ENCODE assay signal across 2 cellular contexts in the genomic region with DNA sequence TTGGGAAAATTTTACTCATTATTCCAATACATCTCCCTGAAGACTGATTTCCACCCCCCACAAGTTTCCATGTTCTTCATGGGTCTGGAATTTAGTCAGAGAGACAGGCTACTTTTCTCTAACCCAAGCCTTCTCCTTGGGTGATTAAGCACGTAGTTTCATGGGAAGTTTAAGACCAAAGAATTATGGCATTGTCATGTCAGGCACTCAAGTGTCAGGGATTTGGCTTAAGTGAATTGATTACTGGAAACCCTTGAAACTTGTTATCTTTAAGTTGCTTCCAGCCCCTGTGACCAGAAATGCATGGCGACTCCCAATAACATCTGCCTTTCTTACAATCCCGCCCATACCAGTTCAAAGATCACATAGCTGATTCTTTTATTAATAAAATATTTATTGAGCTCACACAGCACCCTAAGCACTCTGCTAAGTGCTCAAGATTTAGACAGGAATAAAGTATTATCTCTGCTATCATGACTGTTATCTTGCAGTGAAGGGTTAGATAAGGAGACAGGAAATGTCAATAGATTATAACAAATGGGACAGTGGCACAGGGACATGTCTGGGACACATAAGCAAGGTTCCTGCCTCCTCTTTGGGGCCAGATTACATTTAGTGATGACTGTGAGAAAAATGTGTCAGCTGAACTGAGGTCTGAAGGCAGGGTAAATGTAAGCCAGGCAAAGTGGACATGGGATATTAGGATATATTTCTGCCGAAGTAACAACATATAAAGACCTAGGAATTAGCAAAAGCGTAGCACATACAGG.
A peak's percentile ranks its signal among the peaks of the same experiment; 100 is the strongest.
TF ChIP-seq lines count a peak whose summit lies in the region.

No MANE protein-coding gene starts in this region.

TF ChIP-seq in SK-N-SH, 30 proteins besides CTCF, POLR2A, EP300 and RAD21:
- TF ChIP-seq MAX (IDR thresholded peaks at IDR 0.05; ENCODE audit: low read depth) (no peak), TAF1 (IDR thresholded peaks at IDR 0.05; ENCODE audit: borderline replicate concordance, low read depth, low read length) (no peak), RCOR1 (IDR thresholded peaks at IDR 0.05; ENCODE audit: low read length) (peak; percentile 7; the same call in 1 of the 2 replicates)
TF ChIP-seq in SK-N-SH: peak in this region for 1.

TF ChIP-seq in SK-N-SH treated with all-trans-retinoic acid at 6 μM for 48 hours, 23 proteins besides CTCF, POLR2A, EP300 and RAD21 (continued from another document):
- TF ChIP-seq, protein P1, sequence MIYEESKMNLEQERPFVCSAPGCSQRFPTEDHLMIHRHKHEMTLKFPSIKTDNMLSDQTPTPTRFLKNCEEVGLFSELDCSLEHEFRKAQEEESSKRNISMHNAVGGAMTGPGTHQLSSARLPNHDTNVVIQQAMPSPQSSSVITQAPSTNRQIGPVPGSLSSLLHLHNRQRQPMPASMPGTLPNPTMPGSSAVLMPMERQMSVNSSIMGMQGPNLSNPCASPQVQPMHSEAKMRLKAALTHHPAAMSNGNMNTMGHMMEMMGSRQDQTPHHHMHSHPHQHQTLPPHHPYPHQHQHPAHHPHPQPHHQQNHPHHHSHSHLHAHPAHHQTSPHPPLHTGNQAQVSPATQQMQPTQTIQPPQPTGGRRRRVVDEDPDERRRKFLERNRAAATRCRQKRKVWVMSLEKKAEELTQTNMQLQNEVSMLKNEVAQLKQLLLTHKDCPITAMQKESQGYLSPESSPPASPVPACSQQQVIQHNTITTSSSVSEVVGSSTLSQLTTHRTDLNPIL (CRISPR knock-in tag; IDR thresholded peaks at IDR 0.05; ENCODE audit: low read depth) = no peak
- TF ChIP-seq CSDC2 (CRISPR knock-in tag; IDR thresholded peaks at IDR 0.05) = no peak
